Comparison of ENCODE assay signal across 8 cellular contexts in the genomic region with DNA sequence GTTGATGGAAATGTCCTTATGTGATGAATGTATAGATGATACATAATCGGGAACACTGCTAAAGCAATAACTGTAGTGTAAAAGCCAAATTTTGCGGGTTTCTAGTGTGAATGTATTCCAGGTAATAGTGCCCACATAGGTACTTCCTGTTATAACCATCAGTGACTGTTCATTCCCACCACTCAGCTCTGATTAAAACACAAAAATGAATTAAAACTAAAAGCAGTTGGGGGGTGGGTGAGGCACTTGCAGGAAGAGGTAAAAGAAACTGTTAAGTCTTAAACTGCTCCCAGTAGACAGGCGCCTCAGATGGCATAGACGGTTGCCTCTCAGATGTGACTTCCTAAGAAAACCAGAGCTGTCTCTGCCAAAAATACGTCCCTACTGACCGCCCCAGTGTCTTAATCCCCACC. TPM values are rescaled to one million over a fixed set of nuclear protein-coding genes. Genes with fewer than 3 reads are reported as not detected.
DNase-seq lines count a peak whose midpoint lies in the region; ATAC-seq and TF ChIP-seq lines count a peak whose summit lies in the region.

No MANE protein-coding gene starts in this region.

- H3K4me2 ChIP-seq in DND-41 (ENCODE audit: insufficient read depth, low read length), result peak overlapping the region; percentile 79
- peak overlapping the region; percentile 97 for H3K4me2 ChIP-seq in OCI-LY3 (ENCODE audit: low read length)

- no peaks in the 10 kb centered on the region for H3K9me3 ChIP-seq in DND-41 (ENCODE audit: insufficient read depth, low read length, severe bottlenecking)
- no peaks in the 10 kb centered on the region for H3K9me3 ChIP-seq in OCI-LY3 (ENCODE audit: insufficient read depth, low read length)

- H3K4me1 ChIP-seq in DND-41 (ENCODE audit: insufficient read depth, low read length), result peaks cover 30% of the 10 kb centered on the region
- peaks cover 54% of the 10 kb centered on the region for H3K4me1 ChIP-seq in OCI-LY3 (ENCODE audit: low read length)

- H3K36me3 ChIP-seq in DND-41 (ENCODE audit: insufficient read depth, low read length) (peaks cover 5% of the 10 kb centered on the region), OCI-LY3 (replicated peaks; ENCODE audit: low read depth, low read length) (peaks cover 14% of the 10 kb centered on the region)

- H3K27ac ChIP-seq in DND-41 (ENCODE audit: low read length) (peak overlapping the region; percentile 87), OCI-LY3 (ENCODE audit: low read length) (peak overlapping the region; percentile 78), cingulate gyrus (ENCODE audit: low read depth, low read length) (peak overlapping the region; percentile 92)

- peak overlapping the region in 1 of 2 experiments; percentile 59; a peak in 3 of 4 replicates for H3K4me3 ChIP-seq in DND-41 (ENCODE audit: low read depth in 1 of 2, low read length in 2 of 2)
- peak overlapping the region; percentile 82 for H3K4me3 ChIP-seq in OCI-LY3 (ENCODE audit: low read length)

- peak; percentile 25 for DNase-seq in DND-41
- no peak for DNase-seq in progenitor cell of endocrine pancreas (ENCODE audit: low spot score, unreplicated experiment)
- no peak for DNase-seq in hippocampal formation (lab: John Stamatoyannopoulos, UW)
- no peak for DNase-seq in AG20443 (ENCODE audit: low spot score)
- no peak for DNase-seq in effector CD4-positive, alpha-beta T cell

- no peaks in the 10 kb centered on the region for H3K27me3 Mint-ChIP-seq in progenitor cell of endocrine pancreas

- H2AFZ ChIP-seq in DND-41 (ENCODE audit: low read depth, low read length), result peak overlapping the region; percentile 89
- no peak overlapping the region for H2AFZ ChIP-seq in OCI-LY3 (ENCODE audit: low read depth, low read length)

- H3K27me3 ChIP-seq in DND-41 (ENCODE audit: insufficient read depth, low read length, poor library complexity) (no peaks in the 10 kb centered on the region), OCI-LY3 (ENCODE audit: low read depth, low read length) (no peaks in the 10 kb centered on the region)

- H3K27ac Mint-ChIP-seq in progenitor cell of endocrine pancreas, result peak overlapping the region; percentile 97

- H3K4me1 Mint-ChIP-seq in progenitor cell of endocrine pancreas (ENCODE audit: low read depth), result peaks cover 15% of the 10 kb centered on the region

- peaks cover 22% of the 10 kb centered on the region for H3K79me2 ChIP-seq in DND-41 (ENCODE audit: insufficient read depth, low read length)
- H3K79me2 ChIP-seq in OCI-LY3 (ENCODE audit: low read length), result peaks cover 56% of the 10 kb centered on the region

- no peak for TF ChIP-seq CTCF in DND-41 (IDR thresholded peaks at IDR 0.05; ENCODE audit: borderline replicate concordance, extremely low read depth, low read length, poor library complexity, severe bottlenecking)
- no peak for TF ChIP-seq CTCF in OCI-LY3 (IDR thresholded peaks at IDR 0.05; ENCODE audit: low read depth, low read length)
- TF ChIP-seq CTCF in progenitor cell of endocrine pancreas (IDR thresholded peaks at IDR 0.05; ENCODE audit: unreplicated experiment), result no peak

- peaks cover 4% of the 10 kb centered on the region for H3K36me3 Mint-ChIP-seq in progenitor cell of endocrine pancreas (ENCODE audit: insufficient read depth)

- no peaks in the 10 kb centered on the region for H3K9me3 Mint-ChIP-seq in progenitor cell of endocrine pancreas (ENCODE audit: low read depth)

- H3K9ac ChIP-seq in DND-41 (ENCODE audit: low read depth, low read length) (peak overlapping the region; percentile 93), OCI-LY3 (ENCODE audit: low read length) (peak overlapping the region; percentile 88)

- peak overlapping the region; percentile 99 for H3K4me3 Mint-ChIP-seq in progenitor cell of endocrine pancreas (ENCODE audit: low read depth)

- H4K20me1 ChIP-seq in DND-41 (ENCODE audit: insufficient read depth, low read length) (no peaks in the 10 kb centered on the region), OCI-LY3 (ENCODE audit: insufficient read depth, low read length) (no peaks in the 10 kb centered on the region)

- ATAC-seq in DND-41 (ENCODE audit: insufficient read depth, low read depth) (no peak), GM21825 (IDR thresholded peaks at IDR 0.05; ENCODE audit: unreplicated experiment) (no peak)

RNA-seq across cellular contexts. Expression of gene MTHFS, which starts 0.9 kb away (rescaled TPM):
- 33.3 and 33.6 TPM in 2 replicates for total RNA-seq in progenitor cell of endocrine pancreas
